Comparison of ENCODE assay signal across 10 cellular contexts in the genomic region with DNA sequence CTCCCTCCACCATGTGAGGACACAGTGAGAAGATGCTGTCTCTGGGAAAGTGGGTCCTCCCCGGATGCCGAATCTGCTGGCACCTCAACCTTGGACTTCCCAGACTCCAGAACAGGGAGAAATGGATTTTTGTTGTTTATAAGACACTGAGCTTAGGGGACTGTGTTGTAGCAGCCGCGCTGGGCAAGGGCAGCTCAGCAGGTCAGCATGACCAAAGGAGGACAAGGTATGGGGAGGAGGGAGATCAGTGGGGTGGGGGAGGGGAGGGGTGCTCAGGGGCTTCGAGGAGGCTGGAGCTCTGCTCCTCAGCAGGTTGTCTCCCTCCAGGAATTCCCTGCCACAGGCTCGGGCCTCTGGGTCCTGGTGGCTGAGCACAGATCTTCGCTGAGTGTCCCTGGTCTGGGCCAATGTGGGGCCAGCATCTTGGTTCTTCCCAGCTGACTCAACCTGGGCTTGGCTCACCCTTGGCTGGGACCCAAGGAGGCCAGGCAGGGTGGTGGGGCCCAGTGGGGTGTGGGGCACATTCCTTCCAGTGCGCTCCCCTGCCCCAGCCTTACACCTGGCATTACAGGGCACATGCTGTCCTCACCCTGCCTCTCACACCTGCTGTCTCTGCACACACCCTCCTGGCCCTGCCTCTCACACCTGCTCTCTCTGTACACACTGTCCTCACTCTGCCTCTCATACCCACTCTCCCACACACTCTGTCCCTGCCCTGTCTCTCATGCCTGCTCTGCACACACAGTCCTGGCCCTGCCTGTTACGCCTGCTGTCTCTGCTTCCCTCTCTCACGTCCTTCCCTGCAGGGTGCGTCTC.
A peak's percentile ranks its signal among the peaks of the same experiment; 100 is the strongest.
DNase-seq lines count a peak whose midpoint lies in the region; ATAC-seq, FAIRE-seq and TF ChIP-seq lines count a peak whose summit lies in the region.
"Had no signal": no experiment of that assay in that cellular context is flagged by ENCODE, and none has a peak within 500 bp of the region (broad histone marks: within the 10 kb centered on the region; RNA-seq: fewer than 3 reads in every experiment).

No MANE protein-coding gene starts in this region.

- H3K27ac ChIP-seq in epithelial cell of prostate (peak overlapping the region; percentile 84), trophoblast cell (ENCODE audit: low read depth, low read length) (no peak overlapping the region)

- H3K36me3 ChIP-seq in trophoblast cell (ENCODE audit: control insufficient read depth in 1 of 2, insufficient read depth in 2 of 2, low read length in 2 of 2): no peaks in the 10 kb centered on the region

- no peak overlapping the region for H4K12ac ChIP-seq in trophoblast cell (ENCODE audit: low read depth, low read length)

- no peak for TF ChIP-seq POLR2A in H54 (IDR thresholded peaks at IDR 0.05; ENCODE audit: low read depth, low read length)

- peak overlapping the region; percentile 8 for H3K4me3 ChIP-seq in trophoblast cell (ENCODE audit: low read depth, low read length)

- H2BK120ac ChIP-seq in trophoblast cell (ENCODE audit: insufficient read depth, low read length, poor library complexity): no peak overlapping the region

- peak; percentile 48 for DNase-seq in HK-2 (ENCODE audit: unreplicated experiment)
- peak; percentile 73 for DNase-seq in NCI-H345 (lab: John Stamatoyannopoulos, UW)
- DNase-seq in epithelial cell of prostate (ENCODE audit: low read depth, low spot score): peak; percentile 61
- no peak for DNase-seq in trophoblast cell
- DNase-seq in H54 (ENCODE audit: insufficient read length, low spot score): no peak
- DNase-seq: activated T-cell treated with anti-CD3 and anti-CD28 coated beads, Interleukin-2, amount 50 U/mL, for 1 hour; retina had no signal

- no peak overlapping the region for H3K14ac ChIP-seq in trophoblast cell (ENCODE audit: low read length)

- no CpG with 5 or more reads among the region's 11 CpGs for WGBS in trophoblast cell (ENCODE audit: extremely low coverage, insufficient coverage, insufficient read length)

- H3K9me3 ChIP-seq in trophoblast cell (ENCODE audit: insufficient read depth, low read depth, low read length): peaks cover 7% of the 10 kb centered on the region

- no peak overlapping the region for H3K18ac ChIP-seq in trophoblast cell (ENCODE audit: low read length)

- H3K23ac ChIP-seq in trophoblast cell (ENCODE audit: low read length): peak overlapping the region; percentile 3

- H3K79me2 ChIP-seq in trophoblast cell (ENCODE audit: control insufficient read depth, insufficient read depth, low read length, poor library complexity): no peaks in the 10 kb centered on the region

- H3K4me2 ChIP-seq in trophoblast cell (ENCODE audit: low read length): no peak overlapping the region

- no peak overlapping the region for H3K4ac ChIP-seq in trophoblast cell (ENCODE audit: low read depth, low read length)

- no peak overlapping the region for H2AK5ac ChIP-seq in trophoblast cell (ENCODE audit: low read length)

- no peak overlapping the region for H3K9ac ChIP-seq in trophoblast cell (ENCODE audit: low read length)

- H2BK5ac ChIP-seq in trophoblast cell (ENCODE audit: low read depth, low read length, poor library complexity): no peak overlapping the region

- H3K27me3 ChIP-seq in trophoblast cell (ENCODE audit: insufficient read depth, low read length): no peaks in the 10 kb centered on the region

- ATAC-seq in HG03280 (IDR thresholded peaks at IDR 0.05; ENCODE audit: unreplicated experiment) (no peak), HG03460 (IDR thresholded peaks at IDR 0.05; ENCODE audit: unreplicated experiment) (no peak), GM19455 (IDR thresholded peaks at IDR 0.05; ENCODE audit: unreplicated experiment) (no peak)

- H3K79me1 ChIP-seq in trophoblast cell (ENCODE audit: low read length): no peaks in the 10 kb centered on the region

- no peak overlapping the region for H2BK12ac ChIP-seq in trophoblast cell (ENCODE audit: low read length)

- no peak for FAIRE-seq in H54 (lab: Jason Lieb, UNC)

- H4K91ac ChIP-seq in trophoblast cell (ENCODE audit: low read depth, low read length): no peak overlapping the region

- H2AFZ ChIP-seq in trophoblast cell (ENCODE audit: insufficient read depth, low read length, poor library complexity): no peak overlapping the region

- peaks cover 4 to 6% of the 10 kb centered on the region in 2 experiments for H3K4me1 ChIP-seq in trophoblast cell (ENCODE audit: control insufficient read depth in 1 of 2, insufficient read depth in 2 of 2, low read length in 2 of 2)

- H4K8ac ChIP-seq in trophoblast cell (ENCODE audit: low read depth, low read length): no peak overlapping the region

Comparison
In these comparisons a context has a peak if more than half of its experiments do, and no peak if none do; other contexts are left out.
1. DNase-seq: peak in HK-2 (single experiment), NCI-H345 (single experiment) and epithelial cell of prostate (single experiment); none in trophoblast cell (0 of 2) and H54 (single experiment).